ENCODE assay signal across 1 cellular context in the genomic region with DNA sequence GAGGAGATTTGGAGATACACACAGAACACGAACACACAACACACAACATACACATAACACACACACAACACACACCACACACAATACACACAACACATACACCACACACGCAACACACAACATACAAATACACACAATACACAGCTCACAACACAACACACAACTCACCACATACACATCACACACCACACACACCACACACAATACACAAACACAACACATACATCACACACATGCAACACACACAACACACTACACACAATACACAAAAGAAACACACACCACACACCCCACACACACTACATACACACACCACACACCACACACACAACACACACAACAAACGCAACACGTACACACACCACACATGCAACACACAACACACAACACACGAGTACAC.
A peak's percentile ranks its signal among the peaks of the same experiment; 100 is the strongest.
TF ChIP-seq lines count a peak whose summit lies in the region.

No MANE protein-coding gene starts in this region.

TF ChIP-seq in HepG2, 621 proteins besides CTCF, POLR2A, EP300 and RAD21:
- peak; percentile 98 for TF ChIP-seq ZNF646 (CRISPR knock-in tag; IDR thresholded peaks at IDR 0.05)
- no peak for TF ChIP-seq ZNF879 (CRISPR knock-in tag; IDR thresholded peaks at IDR 0.05)
- no peak for TF ChIP-seq ZNF17 (CRISPR knock-in tag; IDR thresholded peaks at IDR 0.05)
TF ChIP-seq in HepG2: peak in this region for 1.
